ENCODE assay signal across 12 cellular contexts in the genomic region with DNA sequence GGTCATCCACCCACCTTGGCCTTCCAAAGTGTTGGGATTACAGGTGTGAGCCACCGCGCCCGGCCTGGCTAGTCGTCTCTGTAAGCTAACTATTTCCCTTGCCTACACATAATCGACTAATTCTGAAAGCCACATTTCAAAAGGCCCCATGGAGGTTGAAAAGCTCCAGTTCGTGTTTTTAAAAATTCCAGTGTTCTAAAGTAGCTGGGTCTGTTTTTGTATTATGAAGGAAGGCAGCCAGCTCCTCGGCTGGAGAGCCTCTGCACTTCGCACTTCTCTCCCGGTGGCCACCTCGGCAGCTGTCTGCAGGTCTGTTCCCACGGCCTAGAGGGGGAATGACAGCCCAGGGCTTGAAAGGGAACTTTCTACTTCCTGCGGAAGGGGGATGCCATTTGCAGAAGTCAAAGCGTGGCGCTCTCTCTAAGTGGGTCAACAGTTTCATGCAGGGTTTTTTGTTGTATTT. TPM values are rescaled to one million over a fixed set of nuclear protein-coding genes. Genes with fewer than 3 reads are reported as not detected.
A peak's percentile ranks its signal among the peaks of the same experiment; 100 is the strongest.
DNase-seq lines count a peak whose midpoint lies in the region; ATAC-seq and TF ChIP-seq lines count a peak whose summit lies in the region.
"Had no signal": no experiment of that assay in that cellular context is flagged by ENCODE, and none has a peak within 500 bp of the region (broad histone marks: within the 10 kb centered on the region; RNA-seq: fewer than 3 reads in every experiment).

No MANE protein-coding gene starts in this region.

- H2BK15ac ChIP-seq in mesendoderm (replicated peaks; ENCODE audit: low read depth) = no peak overlapping the region

- peaks cover 30% of the 10 kb centered on the region for H3K4me1 ChIP-seq in CD8-positive, alpha-beta memory T cell (ENCODE audit: insufficient read depth, low read length)
- H3K4me1 ChIP-seq in mesendoderm (ENCODE audit: control insufficient read depth, low read depth, low read length) = peaks cover 2% of the 10 kb centered on the region

- no peak overlapping the region for H3K4ac ChIP-seq in mesendoderm (ENCODE audit: low read depth, low read length)

- no peak overlapping the region for H3K9ac ChIP-seq in mesendoderm (ENCODE audit: low read length)
- H3K9ac ChIP-seq: GM23248, KMS-11 had no signal

- no peak overlapping the region for H2AK5ac ChIP-seq in mesendoderm (ENCODE audit: low read length)

- H3K27me3 ChIP-seq in CD8-positive, alpha-beta memory T cell (ENCODE audit: insufficient read depth, low read length, poor library complexity, severe bottlenecking) = no peaks in the 10 kb centered on the region
- no peaks in the 10 kb centered on the region for H3K27me3 ChIP-seq in mesendoderm (ENCODE audit: insufficient read depth, low read length, poor library complexity)

- peak overlapping the region; percentile 85 to 97 (median 95) for H3K27ac Mint-ChIP-seq in CD8-positive, alpha-beta memory T cell

- no peaks in the 10 kb centered on the region for H3K9me3 ChIP-seq in CD8-positive, alpha-beta memory T cell (ENCODE audit: low read length)

- no peak overlapping the region for H2BK120ac ChIP-seq in mesendoderm (ENCODE audit: low read depth, low read length)

- H4K5ac ChIP-seq in mesendoderm (ENCODE audit: low read length) = no peak overlapping the region

- H3K4me3 Mint-ChIP-seq in CD8-positive, alpha-beta memory T cell = peak overlapping the region; percentile 37 to 80 (median 63)
- peak overlapping the region; percentile 32 for H3K4me3 Mint-ChIP-seq in activated T-cell treated with anti-CD3 and anti-CD28 coated beads, Interleukin-2, amount 50 U/mL, for 4 hours

- no peaks in the 10 kb centered on the region for H3K79me1 ChIP-seq in mesendoderm (ENCODE audit: low read length)

- no peak overlapping the region for H3K4me2 ChIP-seq in mesendoderm (ENCODE audit: low read length)
- H3K4me2 ChIP-seq: KMS-11 had no signal

- DNase-seq in CD8-positive, alpha-beta memory T cell = peak; percentile 50 to 68 (median 62)
- DNase-seq in Jurkat, Clone E6-1 (ENCODE audit: low read depth, low spot score) = peak; percentile 97
- no peak for DNase-seq in activated T-cell treated with anti-CD3 and anti-CD28 coated beads, Interleukin-2, amount 50 U/mL, for 4 hours
- DNase-seq in mesendoderm = peak; percentile 30
- no peak for DNase-seq in DMS153 (lab: John Stamatoyannopoulos, UW)
- no peak for DNase-seq in DMS 273 (lab: John Stamatoyannopoulos, UW; ENCODE audit: unreplicated experiment)
- DNase-seq: DMS 273 treated with DMSO at 0.1 percent for 48 hours, GM23248, NCI-H526 had no signal

- no peak overlapping the region for H3K27ac ChIP-seq in CD8-positive, alpha-beta memory T cell (ENCODE audit: low read depth, low read length)
- no peak overlapping the region for H3K27ac ChIP-seq in mesendoderm (ENCODE audit: low read depth, low read length)
- H3K27ac ChIP-seq: GM23248, KMS-11 had no signal

- no peak overlapping the region for H3K4me3 ChIP-seq in CD8-positive, alpha-beta memory T cell (ENCODE audit: low read length)
- H3K4me3 ChIP-seq in Jurkat, Clone E6-1 (ENCODE audit: low read length) = no peak overlapping the region
- H3K4me3 ChIP-seq in mesendoderm (ENCODE audit: low read length) = no peak overlapping the region
- H3K4me3 ChIP-seq: GM23248 had no signal

- H3K27me3 Mint-ChIP-seq in CD8-positive, alpha-beta memory T cell = peaks cover 0 to 4% of the 10 kb centered on the region in 2 donors
- peaks cover 3% of the 10 kb centered on the region for H3K27me3 Mint-ChIP-seq in activated T-cell treated with anti-CD3 and anti-CD28 coated beads, Interleukin-2, amount 50 U/mL, for 4 hours (ENCODE audit: low read depth)

- no peak overlapping the region for H3K18ac ChIP-seq in mesendoderm (ENCODE audit: low read length)

- POLR2A ChIA-PET in CD8-positive, alpha-beta memory T cell (lab: Charles Lee) = interaction anchor here (1.0 to 1.7 kb wide), 2 partner anchors 10 to 56 kb away, joined by 3 to 4 read pairs; no protein-coding TSS in a partner anchor

- no peak overlapping the region for H3K56ac ChIP-seq in mesendoderm (ENCODE audit: low read length)

- H3K4me1 Mint-ChIP-seq in CD8-positive, alpha-beta memory T cell = peaks cover 33 to 45% (median 43%) of the 10 kb centered on the region in 3 donors
- peaks cover 29% of the 10 kb centered on the region for H3K4me1 Mint-ChIP-seq in activated T-cell treated with anti-CD3 and anti-CD28 coated beads, Interleukin-2, amount 50 U/mL, for 4 hours (ENCODE audit: low read depth)

- H3K36me3 ChIP-seq in CD8-positive, alpha-beta memory T cell (ENCODE audit: insufficient read depth, low read length) = no peaks in the 10 kb centered on the region
- no peaks in the 10 kb centered on the region for H3K36me3 ChIP-seq in mesendoderm (ENCODE audit: control insufficient read depth, insufficient read depth, low read length)

- H3K79me2 ChIP-seq in mesendoderm (ENCODE audit: control insufficient read depth, insufficient read depth, low read length) = no peaks in the 10 kb centered on the region

- peaks cover 3 to 27% (median 3%) of the 10 kb centered on the region in 3 donors for H3K36me3 Mint-ChIP-seq in CD8-positive, alpha-beta memory T cell
- H3K36me3 Mint-ChIP-seq in activated T-cell treated with anti-CD3 and anti-CD28 coated beads, Interleukin-2, amount 50 U/mL, for 4 hours (ENCODE audit: insufficient read depth) = no peaks in the 10 kb centered on the region

- CTCF ChIA-PET in CD8-positive, alpha-beta memory T cell (lab: Charles Lee) = interaction anchor here (0.8 to 8.7 kb wide), 7 partner anchors 13 to 105 kb away, joined by 3 to 206 read pairs (median 4); partner anchors contain the start of gene NCBP3

- no peak overlapping the region for H3K23ac ChIP-seq in mesendoderm (ENCODE audit: low read length)

- no peak for ATAC-seq in activated T-cell treated with anti-CD3 and anti-CD28 coated beads, Interleukin-2, amount 50 U/mL, for 4 hours
- ATAC-seq in SK-N-SH treated with all-trans-retinoic acid at 6 μM for 48 hours = no peak
- no peak for ATAC-seq in HG02885 (IDR thresholded peaks at IDR 0.05; ENCODE audit: poor library complexity, unreplicated experiment)

- no CpG with 5 or more reads among the region's 14 CpGs for WGBS in mesendoderm (ENCODE audit: extremely low coverage, insufficient coverage, low lambda C conversion rate)

- no peak overlapping the region for H4K8ac ChIP-seq in mesendoderm (ENCODE audit: low read depth, low read length)

- H2BK5ac ChIP-seq in mesendoderm (ENCODE audit: low read length) = no peak overlapping the region

- peaks cover 0 to 3% (median 0%) of the 10 kb centered on the region in 5 donors for H3K9me3 Mint-ChIP-seq in CD8-positive, alpha-beta memory T cell
- H3K9me3 Mint-ChIP-seq in activated T-cell treated with anti-CD3 and anti-CD28 coated beads, Interleukin-2, amount 50 U/mL, for 4 hours = no peaks in the 10 kb centered on the region

TF ChIP-seq in SK-N-SH treated with all-trans-retinoic acid at 6 μM for 48 hours, 23 proteins besides CTCF, POLR2A, EP300 and RAD21 (continues in another document):
- TF ChIP-seq, protein P1, sequence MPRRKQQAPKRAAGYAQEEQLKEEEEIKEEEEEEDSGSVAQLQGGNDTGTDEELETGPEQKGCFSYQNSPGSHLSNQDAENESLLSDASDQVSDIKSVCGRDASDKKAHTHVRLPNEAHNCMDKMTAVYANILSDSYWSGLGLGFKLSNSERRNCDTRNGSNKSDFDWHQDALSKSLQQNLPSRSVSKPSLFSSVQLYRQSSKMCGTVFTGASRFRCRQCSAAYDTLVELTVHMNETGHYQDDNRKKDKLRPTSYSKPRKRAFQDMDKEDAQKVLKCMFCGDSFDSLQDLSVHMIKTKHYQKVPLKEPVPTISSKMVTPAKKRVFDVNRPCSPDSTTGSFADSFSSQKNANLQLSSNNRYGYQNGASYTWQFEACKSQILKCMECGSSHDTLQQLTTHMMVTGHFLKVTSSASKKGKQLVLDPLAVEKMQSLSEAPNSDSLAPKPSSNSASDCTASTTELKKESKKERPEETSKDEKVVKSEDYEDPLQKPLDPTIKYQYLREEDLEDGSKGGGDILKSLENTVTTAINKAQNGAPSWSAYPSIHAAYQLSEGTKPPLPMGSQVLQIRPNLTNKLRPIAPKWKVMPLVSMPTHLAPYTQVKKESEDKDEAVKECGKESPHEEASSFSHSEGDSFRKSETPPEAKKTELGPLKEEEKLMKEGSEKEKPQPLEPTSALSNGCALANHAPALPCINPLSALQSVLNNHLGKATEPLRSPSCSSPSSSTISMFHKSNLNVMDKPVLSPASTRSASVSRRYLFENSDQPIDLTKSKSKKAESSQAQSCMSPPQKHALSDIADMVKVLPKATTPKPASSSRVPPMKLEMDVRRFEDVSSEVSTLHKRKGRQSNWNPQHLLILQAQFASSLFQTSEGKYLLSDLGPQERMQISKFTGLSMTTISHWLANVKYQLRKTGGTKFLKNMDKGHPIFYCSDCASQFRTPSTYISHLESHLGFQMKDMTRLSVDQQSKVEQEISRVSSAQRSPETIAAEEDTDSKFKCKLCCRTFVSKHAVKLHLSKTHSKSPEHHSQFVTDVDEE (CRISPR knock-in tag; IDR thresholded peaks at IDR 0.05) = no peak
- no peak for TF ChIP-seq ARNTL (CRISPR knock-in tag; IDR thresholded peaks at IDR 0.05; ENCODE audit: borderline replicate concordance, low read depth)
- no peak for TF ChIP-seq POU6F1 (CRISPR knock-in tag; IDR thresholded peaks at IDR 0.05; ENCODE audit: borderline replicate concordance, low read depth)

RNA-seq across cellular contexts. Expression of gene HASPIN, which starts 16.9 kb away (rescaled TPM):
- 10 to 100 TPM; 16.0 to 16.6 TPM for total RNA-seq in CD8-positive, alpha-beta memory T cell
- polyA plus RNA-seq in CD8-positive, alpha-beta memory T cell = 0.09 TPM
- polyA plus RNA-seq in Jurkat, Clone E6-1 (2012; ENCODE audit: insufficient read depth, insufficient read length) = 16.1 TPM
- 10 to 100 TPM in 2 of 3 donors, 1 to 10 TPM in 1; 7.3 to 12.2 (median 11.1) TPM for total RNA-seq in activated T-cell treated with anti-CD3 and anti-CD28 coated beads, Interleukin-2, amount 50 U/mL, for 4 hours
- 13.2 TPM for polyA plus RNA-seq in mesendoderm (2013, experiment 1 of 2)
- polyA plus RNA-seq in mesendoderm (2013, experiment 2 of 2) = 12.8 TPM

RNA-seq across cellular contexts. Expression of gene P2RX5, which starts 44.7 kb away (rescaled TPM):
- total RNA-seq in CD8-positive, alpha-beta memory T cell = 10 to 100 TPM in 1 of 2 experiments, 1 to 10 TPM in 1; 9.8 to 12.0 TPM
- 37.4 TPM for polyA plus RNA-seq in CD8-positive, alpha-beta memory T cell
- 54.5 TPM for polyA plus RNA-seq in Jurkat, Clone E6-1 (2012; ENCODE audit: insufficient read depth, insufficient read length)
- total RNA-seq in activated T-cell treated with anti-CD3 and anti-CD28 coated beads, Interleukin-2, amount 50 U/mL, for 4 hours = 10 to 100 TPM; 29.5 to 53.5 (median 30.8) TPM
- 1.2 TPM for polyA plus RNA-seq in mesendoderm (2013, experiment 1 of 2)
- 1.1 TPM for polyA plus RNA-seq in mesendoderm (2013, experiment 2 of 2)

Comparison
In these comparisons a context has a peak if more than half of its experiments do, and no peak if none do; other contexts are left out.
1. DNase-seq: peak in CD8-positive, alpha-beta memory T cell (5 of 5), Jurkat, Clone E6-1 (single experiment) and mesendoderm (single experiment); none in activated T-cell treated with anti-CD3 and anti-CD28 coated beads, Interleukin-2, amount 50 U/mL, for 4 hours (single experiment), DMS153 (single experiment) and DMS 273 (single experiment).